15 cellular contexts compared by ENCODE assay signal in genomic region chr13:83877901-83878300, GRCh38. TPM values are rescaled to one million over a fixed set of nuclear protein-coding genes. Genes with fewer than 3 reads are reported as not detected.
DNase-seq lines count a peak whose midpoint lies in the region; ATAC-seq and TF ChIP-seq lines count a peak whose summit lies in the region.
"Had no signal": no experiment of that assay in that cellular context is flagged by ENCODE, and none has a peak within 500 bp of the region (broad histone marks: within the 10 kb centered on the region; RNA-seq: fewer than 3 reads in every experiment).

No MANE protein-coding gene starts in this region.

- no peak for ATAC-seq in activated naive CD4-positive, alpha-beta T cell treated with anti-CD3 and anti-CD28 coated beads, Interleukin-2, amount 50 U/mL, for 72 hours

- H3F3A ChIP-seq in neural progenitor cell (ENCODE audit: low read depth) = peaks cover 57% of the 10 kb centered on the region

- H3K4me1 Mint-ChIP-seq in neural progenitor cell = peaks cover 35% of the 10 kb centered on the region

- H3K9me3 ChIP-seq in endocrine pancreas (ENCODE audit: control insufficient read depth, low read length) = no peaks in the 10 kb centered on the region
- no peaks in the 10 kb centered on the region for H3K9me3 ChIP-seq in neural progenitor cell (ENCODE audit: low read depth)
- no peaks in the 10 kb centered on the region for H3K9me3 ChIP-seq in hepatocyte (ENCODE audit: low read depth)

- no peaks in the 10 kb centered on the region for H3K79me2 ChIP-seq in neural progenitor cell (ENCODE audit: low read depth)
- no peaks in the 10 kb centered on the region for H3K79me2 ChIP-seq in hepatocyte

- H3K4me1 ChIP-seq in endocrine pancreas (ENCODE audit: control insufficient read depth, insufficient read depth, low read length) (no peaks in the 10 kb centered on the region), neural progenitor cell (peaks cover 45% of the 10 kb centered on the region), hepatocyte (ENCODE audit: insufficient read depth) (peaks cover 6% of the 10 kb centered on the region)
- H3K4me1 ChIP-seq: BLaER1 treated with 17β-estradiol and CSF1 and Interleukin-3, amounts not matched to agents 10 nM and 100 nM had no signal

- H3K36me3 ChIP-seq in endocrine pancreas (ENCODE audit: control insufficient read depth, insufficient read depth, low read length) (no peaks in the 10 kb centered on the region), neural progenitor cell (no peaks in the 10 kb centered on the region), hepatocyte (replicated peaks; ENCODE audit: insufficient read depth, low read depth) (no peaks in the 10 kb centered on the region)
- H3K36me3 ChIP-seq: BLaER1 treated with 17β-estradiol and CSF1 and Interleukin-3, amounts not matched to agents 10 nM and 100 nM had no signal

- H3K4me2 ChIP-seq in neural progenitor cell = peak overlapping the region; percentile 99
- no peak overlapping the region for H3K4me2 ChIP-seq in hepatocyte
- H3K4me2 ChIP-seq: BLaER1 treated with 17β-estradiol and CSF1 and Interleukin-3, amounts not matched to agents 10 nM and 100 nM; PC-9 had no signal

- 19% methylated on average over 5 of the region's 8 CpGs for WGBS in hepatocyte (ENCODE audit: low lambda C conversion rate, missing lambda C conversion rate)

- peaks cover 5% of the 10 kb centered on the region for H3K27me3 ChIP-seq in endocrine pancreas (ENCODE audit: control insufficient read depth, insufficient read depth, low read length)
- H3K27me3 ChIP-seq in neural progenitor cell = peaks cover 34% of the 10 kb centered on the region
- peaks cover 67% of the 10 kb centered on the region for H3K27me3 ChIP-seq in hepatocyte
- H3K27me3 ChIP-seq: BLaER1 treated with 17β-estradiol and CSF1 and Interleukin-3, amounts not matched to agents 10 nM and 100 nM had no signal

- H3K27me3 Mint-ChIP-seq in neural progenitor cell (ENCODE audit: insufficient read depth, low read depth) = peaks cover 17% of the 10 kb centered on the region

- H3K27ac Mint-ChIP-seq in neural progenitor cell = no peak overlapping the region
- no peak overlapping the region for H3K27ac Mint-ChIP-seq in activated naive CD4-positive, alpha-beta T cell treated with anti-CD3 and anti-CD28 coated beads, Interleukin-2, amount 50 U/mL, for 72 hours

- TF ChIP-seq CTCF in neural progenitor cell (IDR thresholded peaks at IDR 0.05) (no peak), hepatocyte (IDR thresholded peaks at IDR 0.05; ENCODE audit: poor library complexity) (no peak)

- no peaks in the 10 kb centered on the region for H3K9me3 Mint-ChIP-seq in neural progenitor cell
- peaks cover 8 to 14% of the 10 kb centered on the region in 2 donors for H3K9me3 Mint-ChIP-seq in activated naive CD4-positive, alpha-beta T cell treated with anti-CD3 and anti-CD28 coated beads, Interleukin-2, amount 50 U/mL, for 72 hours

- no peaks in the 10 kb centered on the region for H3K36me3 Mint-ChIP-seq in neural progenitor cell
- peaks cover 24 to 32% of the 10 kb centered on the region in 2 donors for H3K36me3 Mint-ChIP-seq in activated naive CD4-positive, alpha-beta T cell treated with anti-CD3 and anti-CD28 coated beads, Interleukin-2, amount 50 U/mL, for 72 hours

- peak overlapping the region; percentile 76 for H3K4me3 ChIP-seq in endocrine pancreas (ENCODE audit: control insufficient read depth, insufficient read depth, low read length)
- peak overlapping the region; percentile 65 for H3K4me3 ChIP-seq in neural progenitor cell
- no peak overlapping the region for H3K4me3 ChIP-seq in hepatocyte
- H3K4me3 ChIP-seq: BLaER1 treated with 17β-estradiol and CSF1 and Interleukin-3, amounts not matched to agents 10 nM and 100 nM; PC-9 had no signal

- H3K9me2 ChIP-seq in hepatocyte (replicated peaks; ENCODE audit: insufficient read depth) = no peaks in the 10 kb centered on the region

- no peak overlapping the region for H3K9ac ChIP-seq in endocrine pancreas (ENCODE audit: control insufficient read depth, insufficient read depth, low read length)
- no peak overlapping the region for H3K9ac ChIP-seq in neural progenitor cell
- H3K9ac ChIP-seq: BLaER1 treated with 17β-estradiol and CSF1 and Interleukin-3, amounts not matched to agents 10 nM and 100 nM had no signal

- H3K4me3 Mint-ChIP-seq in neural progenitor cell = peak overlapping the region; percentile 89

- H2AFZ ChIP-seq in neural progenitor cell (replicated peaks) (no peak overlapping the region), hepatocyte (no peak overlapping the region)
- H2AFZ ChIP-seq: PC-9 had no signal

- no peak overlapping the region for H3K27ac ChIP-seq in neural progenitor cell
- H3K27ac ChIP-seq in hepatocyte = no peak overlapping the region
- H3K27ac ChIP-seq: BLaER1 treated with 17β-estradiol and CSF1 and Interleukin-3, amounts not matched to agents 10 nM and 100 nM; PC-9 had no signal

- DNase-seq in D341Med (ENCODE audit: low spot score) (peak; percentile 66), NCI-H82 treated with DMSO at 0.1 percent for 48 hours (lab: John Stamatoyannopoulos, UW; ENCODE audit: unreplicated experiment) (peak; percentile 93), neural progenitor cell (ENCODE audit: low spot score) (peak; percentile 73), Ammon's horn (ENCODE audit: low spot score) (no peak), GDM1 (lab: John Stamatoyannopoulos, UW) (no peak), hepatocyte (ENCODE audit: low spot score) (no peak)
- no peak for DNase-seq in activated naive CD4-positive, alpha-beta T cell treated with anti-CD3 and anti-CD28 coated beads, Interleukin-2, amount 50 U/mL, for 72 hours (ENCODE audit: low spot score in 2 of 2)
- DNase-seq: 8988T, MV-4-11, NCI-H1436 treated with DMSO at 0.1 percent for 48 hours, NCI-H2081, NCI-H526 treated with DMSO at 0.1 percent for 48 hours, PC-9 had no signal

- peaks cover 32% of the 10 kb centered on the region for H4K20me1 ChIP-seq in neural progenitor cell (ENCODE audit: low read depth)
- H4K20me1 ChIP-seq in hepatocyte (ENCODE audit: insufficient read depth, poor library complexity, severe bottlenecking) = no peaks in the 10 kb centered on the region
- H4K20me1 ChIP-seq: BLaER1 treated with 17β-estradiol and CSF1 and Interleukin-3, amounts not matched to agents 10 nM and 100 nM had no signal

RNA-seq across cellular contexts. Expression of gene SLITRK1, which starts 4.4 kb away (rescaled TPM):
- total RNA-seq in neural progenitor cell (ENCODE audit: low replicate concordance) = 1.6 and 3.3 TPM in 2 replicates
- not detected for total RNA-seq in activated naive CD4-positive, alpha-beta T cell treated with anti-CD3 and anti-CD28 coated beads, Interleukin-2, amount 50 U/mL, for 72 hours
- total RNA-seq in hepatocyte = not detected in 2 replicates
- polyA plus RNA-seq in hepatocyte = 0.04 TPM in 1 of 2 replicates, not detected in the other

Comparison
In these comparisons a context has a peak if more than half of its experiments do, and no peak if none do; other contexts are left out.
1. DNase-seq: peak in D341Med (single experiment), NCI-H82 treated with DMSO at 0.1 percent for 48 hours (single experiment) and neural progenitor cell (single experiment); none in activated naive CD4-positive, alpha-beta T cell treated with anti-CD3 and anti-CD28 coated beads, Interleukin-2, amount 50 U/mL, for 72 hours (0 of 2), Ammon's horn (single experiment), GDM1 (single experiment) and hepatocyte (single experiment).